1 cellular context compared by ENCODE assay signal in genomic region chr21:28857720-28858119, GRCh38.
TF ChIP-seq lines count a peak whose summit lies in the region.

No MANE protein-coding gene starts in this region.

TF ChIP-seq in HepG2, 621 proteins besides CTCF, POLR2A, EP300 and RAD21 (continued from another document):
- peak; percentile 24; the same call in 1 of the 2 replicates for TF ChIP-seq HNF4G (IDR thresholded peaks at IDR 0.05; ENCODE audit: borderline replicate concordance, low read depth, low read length)
- TF ChIP-seq HNF4G (CRISPR knock-in tag; IDR thresholded peaks at IDR 0.05; ENCODE audit: borderline replicate concordance, low read depth): no peak
- no peak for TF ChIP-seq ZNF3 (CRISPR knock-in tag; IDR thresholded peaks at IDR 0.05)
- no peak for TF ChIP-seq ZFP36 (IDR thresholded peaks at IDR 0.05; ENCODE audit: borderline replicate concordance, low read depth, low read length, partially characterized antibody)
- no peak for TF ChIP-seq POGK (CRISPR knock-in tag; conservative IDR thresholded peaks at IDR 0.05)
- 0 out of 2 replicates have a peak, but pooled peaks have one; percentile 18 for TF ChIP-seq ZNF644 (CRISPR knock-in tag; IDR thresholded peaks at IDR 0.05; ENCODE audit: low read depth)
- no peak for TF ChIP-seq MTA1 (CRISPR knock-in tag; IDR thresholded peaks at IDR 0.05; ENCODE audit: borderline replicate concordance)
- no peak for TF ChIP-seq FOXP1 (IDR thresholded peaks at IDR 0.05)
- TF ChIP-seq FOXP1 (CRISPR knock-in tag; IDR thresholded peaks at IDR 0.05): no peak
- no peak for TF ChIP-seq TFDP1 (CRISPR knock-in tag; IDR thresholded peaks at IDR 0.05; ENCODE audit: borderline replicate concordance)
- no peak for TF ChIP-seq KDM5B (CRISPR knock-in tag; IDR thresholded peaks at IDR 0.05; ENCODE audit: borderline replicate concordance)
- TF ChIP-seq SAP130 (CRISPR knock-in tag; IDR thresholded peaks at IDR 0.05; ENCODE audit: low read depth): 0 out of 2 replicates have a peak, but pooled peaks have one; percentile 20
- TF ChIP-seq ATF1 (CRISPR knock-in tag; IDR thresholded peaks at IDR 0.05): peak; percentile 22; the same call in 1 of the 2 replicates
- no peak for TF ChIP-seq CBX1 (IDR thresholded peaks at IDR 0.05; ENCODE audit: low read depth)
- 0 out of 2 replicates have a peak, but pooled peaks have one; percentile 23 for TF ChIP-seq TFAP4 (IDR thresholded peaks at IDR 0.05; ENCODE audit: borderline replicate concordance, low read depth)
- no peak for TF ChIP-seq DR1 (CRISPR knock-in tag; IDR thresholded peaks at IDR 0.05)
- peak; percentile 46 for TF ChIP-seq PAXIP1 (CRISPR knock-in tag; conservative IDR thresholded peaks at IDR 0.05)
- TF ChIP-seq FOXK2 (IDR thresholded peaks at IDR 0.05): no peak
